ENCODE assay signal across 20 cellular contexts in the genomic region with DNA sequence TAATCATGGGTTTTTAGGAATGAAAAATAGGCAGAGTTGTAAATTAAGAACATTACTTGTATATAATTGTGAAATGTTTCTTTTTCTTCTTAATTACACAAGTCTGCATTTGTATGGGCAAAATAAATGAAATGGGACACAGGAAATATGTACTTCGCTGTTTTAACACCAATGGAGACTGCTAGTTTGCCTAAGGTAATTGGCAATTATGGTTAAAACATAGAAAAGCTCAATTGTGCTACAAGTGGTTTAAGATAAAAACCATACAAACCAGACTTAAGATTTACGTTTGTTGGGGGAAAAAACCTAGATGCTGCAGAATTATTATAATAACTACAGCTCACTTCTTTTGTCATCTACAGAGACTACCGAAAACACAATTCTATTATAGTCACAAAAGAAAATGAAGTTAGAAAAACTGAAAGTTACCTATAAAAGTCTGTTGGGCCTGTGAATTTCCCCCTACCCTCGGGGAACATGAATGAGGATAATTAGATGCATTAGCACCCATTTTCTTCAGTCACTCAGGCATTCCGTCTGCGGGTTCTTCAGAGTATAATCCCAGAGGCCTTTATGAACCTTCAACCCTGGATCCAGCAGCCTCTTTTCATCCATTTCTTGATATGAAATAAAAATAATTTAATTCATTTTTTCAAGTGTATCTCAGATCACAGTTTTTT. TPM values are rescaled to one million over a fixed set of nuclear protein-coding genes. Genes with fewer than 3 reads are reported as not detected.
A peak's percentile ranks its signal among the peaks of the same experiment; 100 is the strongest.
DNase-seq lines count a peak whose midpoint lies in the region; ATAC-seq, FAIRE-seq and TF ChIP-seq lines count a peak whose summit lies in the region.
"Had no signal": no experiment of that assay in that cellular context is flagged by ENCODE, and none has a peak within 500 bp of the region (broad histone marks: within the 10 kb centered on the region; RNA-seq: fewer than 3 reads in every experiment).

No MANE protein-coding gene starts in this region.

- H3K4me1 ChIP-seq in HEK293 (ENCODE audit: control insufficient read depth, insufficient read depth, low read length) (peaks cover 17% of the 10 kb centered on the region), HepG2 (ENCODE audit: insufficient read depth, low read length) (no peaks in the 10 kb centered on the region), suprapubic skin (no peaks in the 10 kb centered on the region)
- H3K4me1 ChIP-seq: BE2C, SJCRH30 had no signal

- H3K27ac Mint-ChIP-seq in mesothelial cell of epicardium: peak overlapping the region; percentile 47
- H3K27ac Mint-ChIP-seq: CD4-positive, alpha-beta T cell; T-helper 2 cell treated with Interferon-gamma antibody and Interleukin-4, amounts not matched to agents 5 μg/mL and 100 μg/mL, for 36 hours had no signal

- H3K27me3 ChIP-seq in HepG2 (ENCODE audit: control insufficient read depth in 1 of 2, insufficient read depth in 2 of 2, low read length in 2 of 2) (no peaks in the 10 kb centered on the region), suprapubic skin (no peaks in the 10 kb centered on the region)
- H3K27me3 ChIP-seq: BE2C, SJCRH30 had no signal

- H3K4me2 ChIP-seq in HepG2 (ENCODE audit: low read depth, low read length): no peak overlapping the region
- H3K4me2 ChIP-seq: PC-9 had no signal

- H3K4me3 ChIP-seq in HEK293 (ENCODE audit: low read depth, low read length) (no peak overlapping the region), HepG2 (replicated peaks in 1 of 3; ENCODE audit: insufficient read depth in 1 of 3, low read depth in 2 of 3, low read length in 3 of 3) (no peak overlapping the region), suprapubic skin (no peak overlapping the region)
- H3K4me3 ChIP-seq: PC-9, SJCRH30 had no signal

- H3K4me1 Mint-ChIP-seq in mesothelial cell of epicardium: peaks cover 21% of the 10 kb centered on the region

- ATAC-seq in HepG2: no peak
- no peak for ATAC-seq in stimulated activated naive CD8-positive, alpha-beta T cell treated with anti-CD3 and anti-CD28 coated beads, Interleukin-15, Interleukin-2, amounts not matched to agents 100 U/mL and 50 U/mL, for 24 hours

- no peaks in the 10 kb centered on the region for H3K9me3 ChIP-seq in HEK293 (ENCODE audit: control insufficient read depth, insufficient read depth, low read depth, low read length)
- H3K9me3 ChIP-seq in HepG2 (ENCODE audit: low read length): no peaks in the 10 kb centered on the region
- no peaks in the 10 kb centered on the region for H3K9me3 ChIP-seq in suprapubic skin
- H3K9me3 ChIP-seq: BE2C, SJCRH30 had no signal

- peaks cover 0 to 7% of the 10 kb centered on the region in 2 experiments; a peak in 2 of 3 replicates for H3K36me3 ChIP-seq in HEK293 (ENCODE audit: control insufficient read depth in 2 of 2, insufficient read depth in 1 of 2, low read length in 2 of 2)
- peaks cover 2 to 18% of the 10 kb centered on the region in 2 experiments; a peak in 3 of 5 replicates for H3K36me3 ChIP-seq in HepG2 (replicated peaks in 1 of 2; ENCODE audit: control insufficient read depth in 1 of 2, insufficient read depth in 2 of 2, low read length in 2 of 2)
- H3K36me3 ChIP-seq in suprapubic skin: peaks cover 8% of the 10 kb centered on the region

- no peak for TF ChIP-seq EP300 in HepG2 (IDR thresholded peaks at IDR 0.05; ENCODE audit: low read depth in 2 of 2, low read length in 2 of 2)
- no peak for TF ChIP-seq EP300 in HepG2 (CRISPR knock-in tag; IDR thresholded peaks at IDR 0.05; ENCODE audit: borderline replicate concordance)
- no peak for TF ChIP-seq EP300 in suprapubic skin (IDR thresholded peaks at IDR 0.05)

- CTCF ChIA-PET in HEK293 (lab: Yijun Ruan, JAX) (no interaction called here), HepG2 (lab: Yijun Ruan, JAX; ENCODE audit: low intra/inter-chr PET ratio, low total read pairs) (no interaction called here)

- TF ChIP-seq CTCF in HEK293 (tag by site-specific recombination; IDR thresholded peaks at IDR 0.05) (no peak), mesothelial cell of epicardium (IDR thresholded peaks at IDR 0.05; ENCODE audit: unreplicated experiment) (no peak), HepG2 (CRISPR knock-in tag; IDR thresholded peaks at IDR 0.05) (no peak), suprapubic skin (IDR thresholded peaks at IDR 0.05) (no peak)

- H3K4me3 Mint-ChIP-seq in mesothelial cell of epicardium: no peak overlapping the region
- H3K4me3 Mint-ChIP-seq: CD4-positive, alpha-beta T cell; T-helper 2 cell treated with Interferon-gamma antibody and Interleukin-4, amounts not matched to agents 5 μg/mL and 100 μg/mL, for 36 hours had no signal

- TF ChIP-seq POLR2A in HepG2 (IDR thresholded peaks at IDR 0.05; ENCODE audit: insufficient read depth in 1 of 2, low read depth in 2 of 2, low read length in 2 of 2) (no peak), suprapubic skin (IDR thresholded peaks at IDR 0.05) (no peak)

- no peaks in the 10 kb centered on the region for H4K20me1 ChIP-seq in HepG2 (ENCODE audit: insufficient read depth, low read length)

- POLR2A ChIA-PET in HEK293 (lab: Yijun Ruan, JAX): no interaction called here
- POLR2A ChIA-PET in HepG2 (lab: Yijun Ruan, JAX): interaction anchor here (1.4 kb wide), 1 partner anchor 36 kb away, joined by 3 read pairs; no protein-coding TSS in a partner anchor

- no TSS peak for BruUV-seq in HepG2 (replicated peaks; lab: Mats Ljungman, UMichigan)

- 96% methylated on average over 6 of the region's 6 CpGs for WGBS in HepG2 (ENCODE audit: low lambda C conversion rate)
- 84% methylated on average over 6 of the region's 6 CpGs for WGBS in suprapubic skin

- peaks cover 9% of the 10 kb centered on the region for H3K36me3 Mint-ChIP-seq in mesothelial cell of epicardium

- DNase-seq in GM18507 (ENCODE audit: extremely low spot score, insufficient read length, low read depth) (no peak), NCI-H69 (lab: John Stamatoyannopoulos, UW) (peak; percentile 91), mesothelial cell of epicardium (ENCODE audit: low spot score in 2 of 2, unreplicated experiment in 2 of 2) (no peak), HepG2 (ENCODE audit: low spot score) (no peak), suprapubic skin (ENCODE audit: low spot score in 2 of 2) (no peak)
- DNase-seq in stimulated activated naive CD8-positive, alpha-beta T cell treated with anti-CD3 and anti-CD28 coated beads, Interleukin-15, Interleukin-2, amounts not matched to agents 100 U/mL and 50 U/mL, for 24 hours: no peak
- DNase-seq: BE2C; CD4-positive, alpha-beta T cell; DMS53; IMR-90; NCI-H774; PC-9; SJCRH30 had no signal

- no peaks in the 10 kb centered on the region for H3K9me3 Mint-ChIP-seq in mesothelial cell of epicardium
- H3K9me3 Mint-ChIP-seq: CD4-positive, alpha-beta T cell; T-helper 2 cell treated with Interferon-gamma antibody and Interleukin-4, amounts not matched to agents 5 μg/mL and 100 μg/mL, for 36 hours had no signal

- in situ Hi-C loops in HepG2 (cut with HindIII; ENCODE audit: extremely low pct_ligation_motif_present, low pct_unique_long_range_greater_than_20kb): no loop called here

- TF ChIP-seq RAD21 in HepG2 (CRISPR knock-in tag; IDR thresholded peaks at IDR 0.05): no peak

- no peak overlapping the region for H3K27ac ChIP-seq in HEK293 (ENCODE audit: extremely low read depth, low read depth, low read length)
- H3K27ac ChIP-seq in HepG2 (ENCODE audit: extremely low read length, insufficient read depth, low read length): no peak overlapping the region
- H3K27ac ChIP-seq in suprapubic skin: no peak overlapping the region
- H3K27ac ChIP-seq: PC-9, SJCRH30 had no signal

- no peak overlapping the region for H3K9ac ChIP-seq in HepG2 (ENCODE audit: insufficient read depth, low read depth, low read length)

- H2AFZ ChIP-seq in HepG2 (ENCODE audit: low read length): no peak overlapping the region
- H2AFZ ChIP-seq: PC-9 had no signal

- peaks cover 4% of the 10 kb centered on the region for H3K79me2 ChIP-seq in HepG2 (ENCODE audit: insufficient read depth, low read length)

- no peaks in the 10 kb centered on the region for H3K27me3 Mint-ChIP-seq in mesothelial cell of epicardium (ENCODE audit: low read depth)
- H3K27me3 Mint-ChIP-seq: CD4-positive, alpha-beta T cell had no signal

- intact Hi-C loops in HepG2 (cut with micrococcal nuclease; ENCODE audit: unreplicated experiment): no loop called here

- FAIRE-seq in GM18507 (lab: Jason Lieb, UNC) (peak; percentile 24), HepG2 (lab: Jason Lieb, UNC) (no peak)
- FAIRE-seq: H1 had no signal

RNA-seq across cellular contexts. Expression of gene BTBD7, which starts 37.2 kb away (rescaled TPM):
- total RNA-seq in mesothelial cell of epicardium: 52.1 to 58.4 TPM (median 52.3 TPM) in 3 replicates
- total RNA-seq in HepG2 (2016; rRNA removed; fragmentation: Illumina TruSeq; extraction: Trizol): 15.2 and 19.9 TPM in 2 replicates
- total RNA-seq in HepG2 (2016; cell fraction: cytosol; rRNA removed; fragmentation: Illumina TruSeq; extraction: Trizol; ENCODE audit: low read depth): 25.9 and 26.4 TPM in 2 replicates
- total RNA-seq in HepG2 (2016; cell fraction: insoluble cytoplasmic fraction; rRNA removed; fragmentation: Illumina TruSeq; extraction: Trizol): 12.9 and 17.5 TPM in 2 replicates
- total RNA-seq in HepG2 (2016; cell fraction: membrane; rRNA removed; fragmentation: Illumina TruSeq; extraction: Trizol): 21.6 and 25.2 TPM in 2 replicates
- total RNA-seq in HepG2 (2016; cell fraction: nucleus; rRNA removed; fragmentation: Illumina TruSeq; extraction: Trizol): 14.3 and 17.4 TPM in 2 replicates
- polyA plus RNA-seq in HepG2 (2011; rRNA removed): 9.7 and 11.6 TPM in 2 replicates
- 7.2 and 8.0 TPM in 2 replicates for polyA plus RNA-seq in HepG2 (2011; cell fraction: cytosol; rRNA removed)
- 7.6 and 8.4 TPM in 2 replicates for polyA plus RNA-seq in HepG2 (2011; cell fraction: nucleus; rRNA removed)
- polyA plus RNA-seq in HepG2 (2012): 8.0 and 8.5 TPM in 2 replicates
- 2.0 and 2.3 TPM in 2 replicates for polyA plus RNA-seq in HepG2 (2016; cell fraction: cytosol; fragmentation: Illumina TruSeq; extraction: Trizol; ENCODE audit: low read depth)
- polyA plus RNA-seq in HepG2 (2016; cell fraction: insoluble cytoplasmic fraction; fragmentation: Illumina TruSeq; extraction: Trizol; ENCODE audit: low read depth): 13.9 and 15.1 TPM in 2 replicates
- polyA plus RNA-seq in HepG2 (2016; cell fraction: membrane; fragmentation: Illumina TruSeq; extraction: Trizol; ENCODE audit: low read depth): 6.0 and 7.2 TPM in 2 replicates
- polyA plus RNA-seq in HepG2 (2016; cell fraction: nucleus; fragmentation: Illumina TruSeq; extraction: Trizol; ENCODE audit: insufficient read depth, low read depth): 19.2 and 19.5 TPM in 2 replicates
- polyA minus RNA-seq in HepG2 (2011; rRNA and poly(A)+ RNA removed; ENCODE audit: low replicate concordance): 28.3 and 39.7 TPM in 2 replicates
- polyA minus RNA-seq in HepG2 (2011; cell fraction: cytosol; rRNA and poly(A)+ RNA removed): 13.5 and 16.3 TPM in 2 replicates
- 18.5 and 23.7 TPM in 2 replicates for polyA minus RNA-seq in HepG2 (2011; cell fraction: nucleus; rRNA and poly(A)+ RNA removed)
- total RNA-seq in suprapubic skin: 10 to 100 TPM; 18.8 to 27.0 (median 23.6) TPM

RNA-seq across cellular contexts. Expression of gene COX8C, which starts 51.3 kb away (rescaled TPM):
- total RNA-seq in mesothelial cell of epicardium: 0.73 to 1.2 TPM in 2 of 3 replicates, not detected in the other
- not detected in 2 replicates for total RNA-seq in HepG2 (2016; rRNA removed; fragmentation: Illumina TruSeq; extraction: Trizol)
- total RNA-seq in HepG2 (2016; cell fraction: cytosol; rRNA removed; fragmentation: Illumina TruSeq; extraction: Trizol; ENCODE audit: low read depth): not detected in 2 replicates
- total RNA-seq in HepG2 (2016; cell fraction: insoluble cytoplasmic fraction; rRNA removed; fragmentation: Illumina TruSeq; extraction: Trizol): not detected in 2 replicates
- total RNA-seq in HepG2 (2016; cell fraction: membrane; rRNA removed; fragmentation: Illumina TruSeq; extraction: Trizol): not detected in 2 replicates
- total RNA-seq in HepG2 (2016; cell fraction: nucleus; rRNA removed; fragmentation: Illumina TruSeq; extraction: Trizol): not detected in 2 replicates
- not detected in 2 replicates for polyA plus RNA-seq in HepG2 (2011; rRNA removed)
- polyA plus RNA-seq in HepG2 (2011; cell fraction: cytosol; rRNA removed): not detected in 2 replicates
- polyA plus RNA-seq in HepG2 (2011; cell fraction: nucleus; rRNA removed): not detected in 2 replicates
- not detected in 2 replicates for polyA plus RNA-seq in HepG2 (2012)
- polyA plus RNA-seq in HepG2 (2016; cell fraction: cytosol; fragmentation: Illumina TruSeq; extraction: Trizol; ENCODE audit: low read depth): not detected in 2 replicates
- polyA plus RNA-seq in HepG2 (2016; cell fraction: insoluble cytoplasmic fraction; fragmentation: Illumina TruSeq; extraction: Trizol; ENCODE audit: low read depth): not detected in 2 replicates
- polyA plus RNA-seq in HepG2 (2016; cell fraction: membrane; fragmentation: Illumina TruSeq; extraction: Trizol; ENCODE audit: low read depth): not detected in 2 replicates
- not detected in 2 replicates for polyA plus RNA-seq in HepG2 (2016; cell fraction: nucleus; fragmentation: Illumina TruSeq; extraction: Trizol; ENCODE audit: insufficient read depth, low read depth)
- not detected in 2 replicates for polyA minus RNA-seq in HepG2 (2011; rRNA and poly(A)+ RNA removed; ENCODE audit: low replicate concordance)
- not detected in 2 replicates for polyA minus RNA-seq in HepG2 (2011; cell fraction: cytosol; rRNA and poly(A)+ RNA removed)
- not detected in 2 replicates for polyA minus RNA-seq in HepG2 (2011; cell fraction: nucleus; rRNA and poly(A)+ RNA removed)
- not detected for total RNA-seq in suprapubic skin
- total RNA-seq: CD4-positive, alpha-beta T cell; H1; HT-29; IMR-90; LHCN-M2; NCI-H460; PC-9; SJCRH30 had no signal
- polyA plus RNA-seq: AG04450, H1, IMR-90 had no signal
